In genomic region chr15:64653757-64654156, GRCh38 we compare ENCODE assay signal across 10 cellular contexts.
A peak's percentile ranks its signal among the peaks of the same experiment; 100 is the strongest.
DNase-seq lines count a peak whose midpoint lies in the region; ATAC-seq, FAIRE-seq and TF ChIP-seq lines count a peak whose summit lies in the region.
"Had no signal": no experiment of that assay in that cellular context is flagged by ENCODE, and none has a peak within 500 bp of the region (broad histone marks: within the 10 kb centered on the region; RNA-seq: fewer than 3 reads in every experiment).

No MANE protein-coding gene starts in this region.

- no peak for TF ChIP-seq POLR2A in GM12878 (IDR thresholded peaks at IDR 0.05; ENCODE audit: low read depth, low read length)

- in situ Hi-C loops in GM12878 (cut with MboI): loop anchor here (25.0 kb wide), 1 partner anchor 441 kb away; no protein-coding TSS in a partner anchor

- H3K27ac Mint-ChIP-seq in nephron: peak overlapping the region in 2 of 3 experiments; percentile 47 to 74

- peaks cover 18% of the 10 kb centered on the region for H3K4me1 ChIP-seq in GM12878 (ENCODE audit: control insufficient read depth, insufficient read depth, low read length)

- no peak for DNase-seq in D721Med (ENCODE audit: insufficient read length, low spot score)
- no peak for DNase-seq in GM12878 (ENCODE audit: low read depth, low spot score)
- DNase-seq in substantia nigra (lab: John Stamatoyannopoulos, UW): no peak
- no peak for DNase-seq in GM20000 (ENCODE audit: low spot score)
- DNase-seq: stimulated activated CD4-positive, alpha-beta T cell treated with anti-CD3 and anti-CD28 coated beads, Interleukin-1b, Interleukin-23, amount 100 ng/mL, for 48 hours had no signal

- no peaks in the 10 kb centered on the region for H3K9me3 Mint-ChIP-seq in nephron
- H3K9me3 Mint-ChIP-seq: IgD-negative memory B cell had no signal

- WGBS in GM12878 (ENCODE audit: insufficient coverage, insufficient replicate concordance, low lambda C conversion rate, missing lambda C conversion rate): 69% methylated on average over 3 of the region's 3 CpGs

- no peaks in the 10 kb centered on the region for H3K27me3 ChIP-seq in GM12878 (replicated peaks in 1 of 2; ENCODE audit: control insufficient read depth in 2 of 2, insufficient read depth in 2 of 2, low read length in 1 of 2)

- H2AFZ ChIP-seq in GM12878 (ENCODE audit: control insufficient read depth, low read depth, low read length): no peak overlapping the region

- no peak for TF ChIP-seq EP300 in GM12878 (IDR thresholded peaks at IDR 0.05; ENCODE audit: borderline replicate concordance in 1 of 2, control insufficient read depth in 1 of 2, low read depth in 2 of 2, low read length in 2 of 2)

- TF ChIP-seq CTCF in D721Med (IDR thresholded peaks at IDR 0.05; ENCODE audit: insufficient read depth, missing control alignments) (peak; percentile 49), LNCAP (IDR thresholded peaks at IDR 0.05) (peak; percentile 52; the same call in 1 of the 2 replicates), GM12878 (IDR thresholded peaks at IDR 0.05 in 2 of 3, conservative IDR thresholded peaks at IDR 0.05 in 1 of 3; ENCODE audit: control insufficient read depth in 2 of 3, extremely low read depth in 1 of 3, insufficient read depth in 1 of 3, low read depth in 3 of 3, low read length in 3 of 3) (peak in 2 of 3 experiments; percentile 15 to 30; a peak in 3 of 6 replicates), nephron (IDR thresholded peaks at IDR 0.05; ENCODE audit: unreplicated experiment in 3 of 3) (peak; percentile 35 to 53 (median 40)), GM20000 (IDR thresholded peaks at IDR 0.05; ENCODE audit: extremely low read depth, missing control alignments) (no peak)

- H3K36me3 Mint-ChIP-seq in nephron (ENCODE audit: low read depth): peaks cover 5% of the 10 kb centered on the region

- H3K4me1 Mint-ChIP-seq in nephron: peaks cover 8% of the 10 kb centered on the region

- peaks cover 7% of the 10 kb centered on the region for H3K79me2 ChIP-seq in GM12878 (ENCODE audit: control insufficient read depth, insufficient read depth, low read length)

- no TSS peak for BruUV-seq in GM12878 (replicated peaks; lab: Mats Ljungman, UMichigan)

- SMC1A ChIA-PET in GM12878 (lab: Charles Lee; ENCODE audit: uncharacterized antibody, unreplicated experiment): interaction anchor here (0.6 to 6.7 kb wide), 35 partner anchors 10 to 488 kb away, joined by 3 to 234 read pairs (median 5); partner anchors contain the start of gene ZNF609

- H3K4me2 ChIP-seq in GM12878 (ENCODE audit: control insufficient read depth, insufficient read depth): no peak overlapping the region

- RAD21 ChIA-PET in GM12878 (lab: Charles Lee; ENCODE audit: unreplicated experiment): interaction anchor here (0.6 to 4.6 kb wide), 32 partner anchors 10 to 490 kb away, joined by 3 to 239 read pairs (median 4); partner anchors contain the start of genes TRIP4 and ZNF609

- POLR2A ChIA-PET in GM12878 (lab: Charles Lee): interaction anchor here (0.5 to 4.2 kb wide), 2 partner anchors 18 to 80 kb away, joined by 7 to 63 read pairs; no protein-coding TSS in a partner anchor

- H3K9ac ChIP-seq in GM12878 (ENCODE audit: control insufficient read depth, insufficient read depth, low read length): no peak overlapping the region

- intact Hi-C loops in GM12878 (cut with micrococcal nuclease; ENCODE audit: unreplicated experiment): loop anchor here (5.0 to 10.0 kb wide), 3 partner anchors 81 to 449 kb away; no protein-coding TSS in a partner anchor

- no peak for FAIRE-seq in D721Med (lab: Jason Lieb, UNC)
- FAIRE-seq in GM12878 (lab: Jason Lieb, UNC): no peak

- H3K9me3 ChIP-seq in GM12878 (replicated peaks; ENCODE audit: control insufficient read depth, insufficient read depth, low read length): no peaks in the 10 kb centered on the region

- no peaks in the 10 kb centered on the region for H4K20me1 ChIP-seq in GM12878 (ENCODE audit: control insufficient read depth, insufficient read depth)

- no peaks in the 10 kb centered on the region for H3K27me3 Mint-ChIP-seq in nephron (ENCODE audit: low read depth)
- H3K27me3 Mint-ChIP-seq: IgD-negative memory B cell had no signal

- CTCF ChIA-PET in GM12878 (lab: Yijun Ruan, JAX): interaction anchor here (0.6 to 4.3 kb wide), 44 partner anchors 9 to 500 kb away, joined by 3 to 93 read pairs (median 4); partner anchors contain the start of gene ZNF609

- peak; percentile 52; the same call in 1 of the 2 replicates for TF ChIP-seq RAD21 in GM12878 (IDR thresholded peaks at IDR 0.05; ENCODE audit: insufficient read depth, low read depth, low read length)

- no peak for ATAC-seq in GM12878
- no peak for ATAC-seq in GM19035 (IDR thresholded peaks at IDR 0.05; ENCODE audit: unreplicated experiment)
- no peak for ATAC-seq in HG03432 (IDR thresholded peaks at IDR 0.05; ENCODE audit: unreplicated experiment)

- H3K36me3 ChIP-seq in GM12878 (ENCODE audit: control insufficient read depth in 2 of 2, insufficient read depth in 2 of 2, low read length in 1 of 2): no peaks in the 10 kb centered on the region; a peak in 1 of 4 replicates

- H3K27ac ChIP-seq in GM12878 (ENCODE audit: control insufficient read depth, insufficient read depth) (no peak overlapping the region), substantia nigra (ENCODE audit: low read depth, low read length, poor library complexity, severe bottlenecking) (no peak overlapping the region)

- no peak overlapping the region for H3K4me3 ChIP-seq in GM12878

- no peak overlapping the region for H3K4me3 Mint-ChIP-seq in nephron

TF ChIP-seq in GM12878, 131 proteins besides CTCF, POLR2A, EP300 and RAD21:
- TF ChIP-seq ZNF687 (IDR thresholded peaks at IDR 0.05) (no peak), SMC3 (IDR thresholded peaks at IDR 0.05; ENCODE audit: borderline replicate concordance, low read length) (peak; percentile 41; the same call in 1 of the 2 replicates)
TF ChIP-seq in GM12878: peak in this region for 1.
